Comparison of ENCODE assay signal across 9 cellular contexts in genomic region chr6:148559848-148560433, GRCh38.
DNase-seq lines count a peak whose midpoint lies in the region; ATAC-seq and TF ChIP-seq lines count a peak whose summit lies in the region.
"Had no signal": no experiment of that assay in that cellular context is flagged by ENCODE, and none has a peak within 500 bp of the region (broad histone marks: within the 10 kb centered on the region; RNA-seq: fewer than 3 reads in every experiment).

No MANE protein-coding gene starts in this region.

- H3K27ac ChIP-seq in HL-60 (replicated peaks) (no peak overlapping the region), stomach smooth muscle (ENCODE audit: low read length) (no peak overlapping the region)

- peaks cover 8% of the 10 kb centered on the region for H3K4me1 Mint-ChIP-seq in activated T-helper 2 cell treated with anti-CD3 and anti-CD28 coated beads, Interferon-gamma antibody, Interleukin-2, Interleukin-4, amounts not matched to agents 10 μg/mL and 5 μg/mL and 100 μg/mL, durations not matched to agents 14 hours and 24 hours and 36 hours (ENCODE audit: low read depth)
- peaks cover 14% of the 10 kb centered on the region for H3K4me1 Mint-ChIP-seq in neural crest cell

- peaks cover 13% of the 10 kb centered on the region for H3K4me1 ChIP-seq in stomach smooth muscle (ENCODE audit: control insufficient read depth, insufficient read depth, low read length)

- peak in 12 of 14 donors; percentile 42 to 84 (median 56) for DNase-seq in C1 segment of cervical spinal cord (lab: John Stamatoyannopoulos, UW)
- peak; percentile 36 to 40 for DNase-seq in HL-60 (ENCODE audit: low read depth in 1 of 2, low spot score in 1 of 2)
- peak; percentile 48 for DNase-seq in activated T-helper 2 cell treated with anti-CD3 and anti-CD28 coated beads, Interferon-gamma antibody, Interleukin-2, Interleukin-4, amounts not matched to agents 10 μg/mL and 5 μg/mL and 100 μg/mL, durations not matched to agents 14 hours and 24 hours and 36 hours (ENCODE audit: low spot score)
- DNase-seq in fibroblast of the aortic adventitia (ENCODE audit: low read depth): peak; percentile 70
- peak; percentile 88 for DNase-seq in neural crest cell (ENCODE audit: low read depth, low spot score)

- no peaks in the 10 kb centered on the region for H3K9me3 Mint-ChIP-seq in activated T-helper 2 cell treated with anti-CD3 and anti-CD28 coated beads, Interferon-gamma antibody, Interleukin-2, Interleukin-4, amounts not matched to agents 10 μg/mL and 5 μg/mL and 100 μg/mL, durations not matched to agents 14 hours and 24 hours and 36 hours
- H3K9me3 Mint-ChIP-seq in neural crest cell: peaks cover 9% of the 10 kb centered on the region

- H3K9me3 ChIP-seq in stomach smooth muscle (ENCODE audit: control insufficient read depth in 2 of 2, low read length in 2 of 2): no peaks in the 10 kb centered on the region

- peaks cover 28% of the 10 kb centered on the region for H3K27me3 Mint-ChIP-seq in activated T-helper 2 cell treated with anti-CD3 and anti-CD28 coated beads, Interferon-gamma antibody, Interleukin-2, Interleukin-4, amounts not matched to agents 10 μg/mL and 5 μg/mL and 100 μg/mL, durations not matched to agents 14 hours and 24 hours and 36 hours (ENCODE audit: low read depth)
- H3K27me3 Mint-ChIP-seq in neural crest cell (ENCODE audit: low read depth): no peaks in the 10 kb centered on the region

- no peaks in the 10 kb centered on the region for H3K36me3 ChIP-seq in stomach smooth muscle (ENCODE audit: control insufficient read depth in 2 of 2, insufficient read depth in 2 of 2, low read length in 2 of 2)

- H3K9ac ChIP-seq in stomach smooth muscle (ENCODE audit: low read length in 2 of 2): peak overlapping the region; percentile 47 to 54

- H3K36me3 Mint-ChIP-seq in activated T-helper 2 cell treated with anti-CD3 and anti-CD28 coated beads, Interferon-gamma antibody, Interleukin-2, Interleukin-4, amounts not matched to agents 10 μg/mL and 5 μg/mL and 100 μg/mL, durations not matched to agents 14 hours and 24 hours and 36 hours (ENCODE audit: low read depth): no peaks in the 10 kb centered on the region
- H3K36me3 Mint-ChIP-seq in neural crest cell (ENCODE audit: low read depth): peaks cover 11% of the 10 kb centered on the region

- H3K4me3 ChIP-seq in HL-60 (replicated peaks; ENCODE audit: insufficient read depth, low read length): no peak overlapping the region
- peak overlapping the region; percentile 69 for H3K4me3 ChIP-seq in fibroblast of the aortic adventitia (ENCODE audit: low read depth, low read length)
- H3K4me3 ChIP-seq in stomach smooth muscle (ENCODE audit: low read length in 2 of 2): peak overlapping the region; percentile 72 to 77

- no peak overlapping the region for H3K4me3 Mint-ChIP-seq in activated T-helper 2 cell treated with anti-CD3 and anti-CD28 coated beads, Interferon-gamma antibody, Interleukin-2, Interleukin-4, amounts not matched to agents 10 μg/mL and 5 μg/mL and 100 μg/mL, durations not matched to agents 14 hours and 24 hours and 36 hours (ENCODE audit: low read depth)
- H3K4me3 Mint-ChIP-seq in neural crest cell: peak overlapping the region; percentile 72
- H3K4me3 Mint-ChIP-seq: T-helper 1 cell treated with Interleukin-12 subunit alpha and Interleukin-12 subunit beta and Interleukin-4 antibody, amounts not matched to agents 30 μg/mL and 1 μg/mL, for 36 hours had no signal

- no peak overlapping the region for H3K27ac Mint-ChIP-seq in activated T-helper 2 cell treated with anti-CD3 and anti-CD28 coated beads, Interferon-gamma antibody, Interleukin-2, Interleukin-4, amounts not matched to agents 10 μg/mL and 5 μg/mL and 100 μg/mL, durations not matched to agents 14 hours and 24 hours and 36 hours
- H3K27ac Mint-ChIP-seq in neural crest cell (ENCODE audit: unreplicated experiment): no peak overlapping the region
- H3K27ac Mint-ChIP-seq: T-helper 1 cell treated with Interleukin-12 subunit alpha and Interleukin-12 subunit beta and Interleukin-4 antibody, amounts not matched to agents 30 μg/mL and 1 μg/mL, for 36 hours had no signal

- intact Hi-C loops in activated T-helper 2 cell treated with anti-CD3 and anti-CD28 coated beads, Interferon-gamma antibody, Interleukin-2, Interleukin-4, amounts not matched to agents 10 μg/mL and 5 μg/mL and 100 μg/mL, durations not matched to agents 14 hours and 24 hours and 36 hours (cut with micrococcal nuclease): loop anchor here (2.0 to 10.0 kb wide), 2 partner anchors 185 to 389 kb away; partner anchors contain the start of gene UST

- ATAC-seq in GM19328 (IDR thresholded peaks at IDR 0.05; ENCODE audit: unreplicated experiment): peak; percentile 70

- H3K27me3 ChIP-seq in HL-60 (ENCODE audit: insufficient read depth, poor library complexity, severe bottlenecking) (no peaks in the 10 kb centered on the region), stomach smooth muscle (ENCODE audit: control insufficient read depth in 1 of 2, insufficient read depth in 2 of 2, low read length in 2 of 2) (no peaks in the 10 kb centered on the region)

- TF ChIP-seq CTCF in HL-60 (IDR thresholded peaks at IDR 0.05; ENCODE audit: insufficient read depth, low read length) (peak; percentile 58), fibroblast of the aortic adventitia (IDR thresholded peaks at IDR 0.05; ENCODE audit: insufficient read depth, low read length) (peak; percentile 93), neural crest cell (conservative IDR thresholded peaks at IDR 0.05) (peak; percentile 99)

TF ChIP-seq in PFSK-1, 5 proteins besides CTCF, POLR2A, EP300 and RAD21:
- TF ChIP-seq POLR2AphosphoS5 (IDR thresholded peaks at IDR 0.05; ENCODE audit: low read depth, low read length) (no peak), FOXP2 (optimal IDR thresholded peaks at IDR 0.05; ENCODE audit: borderline replicate concordance, extremely low read depth, extremely low read length, insufficient read depth) (peak; percentile 88)

Comparison
In these comparisons a context has a peak if more than half of its experiments do, and no peak if none do; other contexts are left out.
1. DNase-seq: peak in every context shown above with its lines; median percentile 88 in neural crest cell; 70 in fibroblast of the aortic adventitia; 56 in C1 segment of cervical spinal cord; 48 in activated T-helper 2 cell treated with anti-CD3 and anti-CD28 coated beads, Interferon-gamma antibody, Interleukin-2, Interleukin-4, amounts not matched to agents 10 μg/mL and 5 μg/mL and 100 μg/mL, durations not matched to agents 14 hours and 24 hours and 36 hours; 38 in HL-60.